In the genomic region with DNA sequence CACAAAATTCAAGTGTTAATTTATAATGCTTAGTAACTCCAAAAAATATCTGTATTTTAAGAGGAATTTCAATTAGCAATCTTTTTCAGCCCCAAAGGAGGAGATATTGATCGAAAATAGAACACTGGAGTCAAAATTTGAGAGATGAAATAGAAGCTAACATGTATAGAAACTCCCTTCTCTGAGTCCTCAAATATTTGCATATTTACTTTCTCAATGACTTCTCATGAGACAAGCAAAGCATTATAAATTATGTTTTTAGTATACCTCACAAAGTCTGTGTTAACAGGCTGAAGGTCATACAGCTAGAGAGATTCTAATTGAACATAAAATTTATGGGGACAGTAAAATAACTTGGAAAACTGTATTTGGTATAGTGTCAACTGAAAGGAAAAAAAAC, we compare ENCODE assay signal across 10 cellular contexts.
"Had no signal": no experiment of that assay in that cellular context is flagged by ENCODE, and none has a peak within 500 bp of the region (broad histone marks: within the 10 kb centered on the region; RNA-seq: fewer than 3 reads in every experiment).

No MANE protein-coding gene starts in this region.

- H3K4me2 ChIP-seq: GM23338, KMS-11 had no signal

- H3K27ac Mint-ChIP-seq: HFFc6, IgD-negative memory B cell had no signal

- H3K9me3 Mint-ChIP-seq: GM23338, IgD-negative memory B cell had no signal

- H3K4me1 Mint-ChIP-seq: IgD-negative memory B cell had no signal

- H3K9me3 ChIP-seq: HAP-1 had no signal

- H3K27me3 Mint-ChIP-seq: IgD-negative memory B cell had no signal

- H2AFZ ChIP-seq: GM23338 had no signal

- H3K36me3 Mint-ChIP-seq: IgD-negative memory B cell had no signal

- DNase-seq: HFFc6, Karpas-422, KBM-7 had no signal

- H3K27ac ChIP-seq: HL-60, KMS-11 had no signal

- ATAC-seq: GM23338, HCT116, HepG2 had no signal

- H3K9ac ChIP-seq: KMS-11 had no signal

- H3K4me3 Mint-ChIP-seq: GM23338, HFFc6, IgD-negative memory B cell had no signal
